ENCODE assay signal across 16 cellular contexts in the genomic region with DNA sequence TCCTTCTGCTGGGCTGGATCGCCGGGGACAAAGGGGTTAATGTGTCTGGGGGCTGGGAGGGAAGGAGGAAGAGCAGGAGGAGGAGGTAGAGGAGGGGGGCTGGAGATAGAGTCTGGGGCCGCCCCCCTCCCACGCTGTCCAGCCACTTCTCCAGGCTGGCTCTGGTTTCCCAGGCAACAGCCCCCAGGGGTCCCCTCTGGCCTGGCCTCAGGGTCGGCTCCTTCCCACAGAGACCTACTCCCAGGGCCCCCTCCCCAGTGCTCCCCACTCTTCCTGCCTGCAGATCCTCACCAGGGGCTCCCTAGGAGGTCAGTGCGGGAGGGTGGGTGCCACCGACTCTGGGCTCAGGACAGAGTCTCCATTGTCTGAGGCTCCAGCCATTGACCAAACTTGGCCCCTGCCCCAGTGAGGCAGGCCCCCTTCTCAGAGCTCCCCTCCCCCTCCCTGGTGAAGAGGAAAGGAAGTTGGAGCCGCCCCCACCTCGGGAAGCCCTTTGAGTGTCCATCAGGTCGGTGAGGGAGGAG. TPM values are rescaled to one million over a fixed set of nuclear protein-coding genes. Genes with fewer than 3 reads are reported as not detected.
DNase-seq lines count a peak whose midpoint lies in the region; ATAC-seq and TF ChIP-seq lines count a peak whose summit lies in the region.
"Had no signal": no experiment of that assay in that cellular context is flagged by ENCODE, and none has a peak within 500 bp of the region (broad histone marks: within the 10 kb centered on the region; RNA-seq: fewer than 3 reads in every experiment).

No MANE protein-coding gene starts in this region.

- WGBS in heart right ventricle, 2 donors: 30 to 31% methylated on average over 9 to 10 of the region's 10 CpGs
- 21% methylated on average over 10 of the region's 10 CpGs for WGBS in right cardiac atrium
- WGBS in aorta, 2 donors: 9 to 11% methylated on average over 5 to 10 of the region's 10 CpGs

- no peaks in the 10 kb centered on the region for H3K27me3 ChIP-seq in heart right ventricle
- H3K27me3 ChIP-seq in right cardiac atrium (ENCODE audit: control insufficient read depth, insufficient read depth): no peaks in the 10 kb centered on the region
- no peaks in the 10 kb centered on the region for H3K27me3 ChIP-seq in aorta (ENCODE audit: control insufficient read depth in 1 of 2, insufficient read depth in 2 of 2, low read length in 1 of 2)
- H3K27me3 ChIP-seq: upper lobe of left lung had no signal

- no peaks in the 10 kb centered on the region for H3K9me3 Mint-ChIP-seq in stimulated activated memory B cell treated with anti-CD40 and anti-IgM and Interleukin-4, amounts not matched to agents 10 μg/mL and 1 μg/mL and 100 μg/mL, for 72 hours
- H3K9me3 Mint-ChIP-seq: activated CD4-positive, alpha-beta memory T cell treated with anti-CD3 and anti-CD28 coated beads for 36 hours had no signal

- POLR2A ChIA-PET in HEK293T (lab: Yijun Ruan, JAX): no interaction called here

- no peaks in the 10 kb centered on the region for H3K9me3 ChIP-seq in heart right ventricle
- H3K9me3 ChIP-seq in right cardiac atrium (ENCODE audit: control insufficient read depth, low read length): no peaks in the 10 kb centered on the region
- H3K9me3 ChIP-seq in aorta (ENCODE audit: control insufficient read depth, low read length): no peaks in the 10 kb centered on the region
- H3K9me3 ChIP-seq: upper lobe of left lung had no signal

- ATAC-seq in heart right ventricle (no peak), Right ventricle myocardium superior (ENCODE audit: poor library complexity) (no peak), right cardiac atrium (no peak), aorta (ENCODE audit: low FRiP score) (no peak), GM21381 (IDR thresholded peaks at IDR 0.05; ENCODE audit: unreplicated experiment) (no peak)
- ATAC-seq in stimulated activated memory B cell treated with anti-CD40 and anti-IgM and Interleukin-4, amounts not matched to agents 10 μg/mL and 1 μg/mL and 100 μg/mL, for 72 hours: no peak
- ATAC-seq: esophagus mucosa had no signal

- H3K36me3 Mint-ChIP-seq in stimulated activated memory B cell treated with anti-CD40 and anti-IgM and Interleukin-4, amounts not matched to agents 10 μg/mL and 1 μg/mL and 100 μg/mL, for 72 hours: no peaks in the 10 kb centered on the region
- H3K36me3 Mint-ChIP-seq: activated CD4-positive, alpha-beta memory T cell treated with anti-CD3 and anti-CD28 coated beads for 36 hours had no signal

- peak overlapping the region in 8 of 10 donors; percentile 15 to 94 (median 36) for H3K27ac ChIP-seq in heart right ventricle
- H3K27ac ChIP-seq in right cardiac atrium (ENCODE audit: low read length): no peak overlapping the region
- H3K27ac ChIP-seq in aorta (ENCODE audit: low read depth in 1 of 2, low read length in 2 of 2): peak overlapping the region; percentile 66 to 74

- intact Hi-C loops in heart right ventricle (cut with DNase I) (no loop called here), Right ventricle myocardium superior (cut with DNase I) (no loop called here), right cardiac atrium (cut with DNase I) (no loop called here), aorta (cut with DNase I) (loop anchor here in 1 of 2 donors (5.0 kb wide), 1 partner anchor 36 kb away; the partner anchor contains the start of gene ARHGEF10L)

- H3K4me1 ChIP-seq in heart right ventricle (peaks cover 29 to 75% (median 54%) of the 10 kb centered on the region in 9 donors), right cardiac atrium (ENCODE audit: control insufficient read depth, insufficient read depth, low read length) (peaks cover 14% of the 10 kb centered on the region), aorta (ENCODE audit: control insufficient read depth in 1 of 2, insufficient read depth in 2 of 2, low read length in 2 of 2) (peaks cover 3 to 9% of the 10 kb centered on the region in 2 donors)

- H3K36me3 ChIP-seq in heart right ventricle: no peaks in the 10 kb centered on the region
- H3K36me3 ChIP-seq in aorta (ENCODE audit: control insufficient read depth in 1 of 2, insufficient read depth in 2 of 2, low read length in 1 of 2): no peaks in the 10 kb centered on the region
- H3K36me3 ChIP-seq: upper lobe of left lung had no signal

- H3K27ac Mint-ChIP-seq in stimulated activated memory B cell treated with anti-CD40 and anti-IgM and Interleukin-4, amounts not matched to agents 10 μg/mL and 1 μg/mL and 100 μg/mL, for 72 hours: no peak overlapping the region
- H3K27ac Mint-ChIP-seq: activated CD4-positive, alpha-beta memory T cell treated with anti-CD3 and anti-CD28 coated beads for 36 hours had no signal

- no peaks in the 10 kb centered on the region for H3K4me1 Mint-ChIP-seq in stimulated activated memory B cell treated with anti-CD40 and anti-IgM and Interleukin-4, amounts not matched to agents 10 μg/mL and 1 μg/mL and 100 μg/mL, for 72 hours

- no peak for TF ChIP-seq CTCF in heart right ventricle (IDR thresholded peaks at IDR 0.05)

- peaks cover 59% of the 10 kb centered on the region for H3K27me3 Mint-ChIP-seq in stimulated activated memory B cell treated with anti-CD40 and anti-IgM and Interleukin-4, amounts not matched to agents 10 μg/mL and 1 μg/mL and 100 μg/mL, for 72 hours

- H3K4me3 ChIP-seq in heart right ventricle: no peak overlapping the region
- H3K4me3 ChIP-seq in right cardiac atrium (ENCODE audit: low read length): no peak overlapping the region
- H3K4me3 ChIP-seq in aorta (ENCODE audit: low read length in 2 of 2): no peak overlapping the region
- H3K4me3 ChIP-seq: upper lobe of left lung had no signal

- no peak overlapping the region for H3K4me3 Mint-ChIP-seq in stimulated activated memory B cell treated with anti-CD40 and anti-IgM and Interleukin-4, amounts not matched to agents 10 μg/mL and 1 μg/mL and 100 μg/mL, for 72 hours
- H3K4me3 Mint-ChIP-seq: activated CD4-positive, alpha-beta memory T cell treated with anti-CD3 and anti-CD28 coated beads for 36 hours had no signal

- CTCF ChIA-PET in HEK293T (lab: Yijun Ruan, JAX): interaction anchor here (0.6 to 1.5 kb wide), 3 partner anchors 26 to 88 kb away, joined by 3 read pairs; no protein-coding TSS in a partner anchor

- DNase-seq in heart right ventricle: no peak
- DNase-seq in Right ventricle myocardium superior: no peak
- peak in 2 of 3 donors; percentile 72 to 76 for DNase-seq in right cardiac atrium
- DNase-seq in occipital lobe (lab: John Stamatoyannopoulos, UW): peak; percentile 20
- no peak for DNase-seq in aorta
- DNase-seq in HEK293T (ENCODE audit: extremely low spot score): no peak
- DNase-seq: activated CD4-positive, alpha-beta memory T cell treated with anti-CD3 and anti-CD28 coated beads for 36 hours; activated gamma-delta T cell; DMS53; KG1; NCI-H187 treated with DMSO at 0.1 percent for 48 hours; NCI-H82; upper lobe of left lung had no signal

TF ChIP-seq in HEK293T, 16 proteins besides CTCF, POLR2A, EP300 and RAD21:
- TF ChIP-seq NFRKB (IDR thresholded peaks at IDR 0.05) (no peak), BHLHE40 (IDR thresholded peaks at IDR 0.05; ENCODE audit: borderline replicate concordance) (no peak), L3MBTL2 (conservative IDR thresholded peaks at IDR 0.05) (no peak), FOXA1 (IDR thresholded peaks at IDR 0.05) (no peak), PKNOX1 (IDR thresholded peaks at IDR 0.05) (no peak), LEF1 (IDR thresholded peaks at IDR 0.05; ENCODE audit: borderline replicate concordance) (no peak), ELF4 (IDR thresholded peaks at IDR 0.05) (no peak), FOXM1 (IDR thresholded peaks at IDR 0.05; ENCODE audit: borderline replicate concordance) (no peak), SP1 (IDR thresholded peaks at IDR 0.05) (no peak), FOXK2 (IDR thresholded peaks at IDR 0.05) (no peak), SUZ12 (IDR thresholded peaks at IDR 0.05) (no peak), ZNF384 (IDR thresholded peaks at IDR 0.05) (no peak), TARDBP (IDR thresholded peaks at IDR 0.05) (no peak), CTBP1 (IDR thresholded peaks at IDR 0.05; ENCODE audit: borderline replicate concordance) (no peak)

RNA-seq across cellular contexts. Expression of gene ARHGEF10L, which starts 34.1 kb away (rescaled TPM):
- total RNA-seq in heart right ventricle: 10 to 100 TPM; 45.4 to 65.0 (median 49.4) TPM
- 10 to 100 TPM; 52.8 to 68.4 TPM for polyA plus RNA-seq in heart right ventricle
- total RNA-seq in Right ventricle myocardium superior: 55.6 TPM
- total RNA-seq in right cardiac atrium: 10 to 100 TPM; 42.6 to 56.4 (median 55.1) TPM
- 47.9 TPM for polyA plus RNA-seq in right cardiac atrium
- 22.3 TPM for total RNA-seq in occipital lobe
- 100 to 1,000 TPM; 143 to 190 TPM for total RNA-seq in aorta
- 100 to 1,000 TPM in 1 of 2 donors, 10 to 100 TPM in 1; 24.0 to 122 TPM for polyA plus RNA-seq in aorta
- total RNA-seq: activated CD4-positive, alpha-beta memory T cell treated with anti-CD3 and anti-CD28 coated beads for 36 hours had no signal

Comparison
In these comparisons a context has a peak if more than half of its experiments do, and no peak if none do; other contexts are left out.
1. DNase-seq: peak in right cardiac atrium (2 of 3) and occipital lobe (single experiment); none in heart right ventricle (0 of 2), Right ventricle myocardium superior (single experiment), aorta (0 of 2) and HEK293T (single experiment).